ENCODE assay signal across 1 cellular context in the genomic region with DNA sequence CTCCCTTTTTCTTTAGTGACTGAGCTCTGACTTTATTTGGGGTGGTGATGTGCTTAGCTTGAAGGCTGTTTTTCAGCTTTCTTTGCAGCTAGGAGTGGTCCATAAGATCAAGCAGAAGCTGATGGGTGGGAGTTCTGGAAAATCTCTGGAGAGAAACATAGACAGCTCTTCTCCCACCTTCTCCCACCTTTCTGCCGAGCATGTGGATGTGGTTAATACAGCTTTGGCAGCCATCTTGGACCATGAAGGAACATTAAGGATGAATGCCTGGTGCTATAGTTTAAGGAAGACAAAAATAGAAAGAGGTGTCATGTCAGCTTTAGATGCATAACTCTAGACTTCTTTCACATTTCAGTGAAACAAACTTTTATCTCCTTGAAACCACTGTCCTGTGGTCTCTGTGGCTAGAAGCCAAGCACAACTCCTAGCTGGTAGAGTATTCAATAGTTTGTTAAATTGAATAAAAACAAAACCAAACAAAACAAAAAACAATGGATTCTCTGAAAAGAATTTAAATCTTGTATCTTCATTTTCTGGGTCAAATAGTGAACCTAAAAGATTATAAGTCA.
TF ChIP-seq lines count a peak whose summit lies in the region.

No MANE protein-coding gene starts in this region.

TF ChIP-seq in H1, 55 proteins besides CTCF, POLR2A, EP300 and RAD21:
- TF ChIP-seq, protein P1, sequence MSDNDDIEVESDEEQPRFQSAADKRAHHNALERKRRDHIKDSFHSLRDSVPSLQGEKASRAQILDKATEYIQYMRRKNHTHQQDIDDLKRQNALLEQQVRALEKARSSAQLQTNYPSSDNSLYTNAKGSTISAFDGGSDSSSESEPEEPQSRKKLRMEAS (IDR thresholded peaks at IDR 0.05): peak; percentile 43; the same call in 1 of the 2 replicates
- no peak for TF ChIP-seq RFX5 (IDR thresholded peaks at IDR 0.05; ENCODE audit: borderline replicate concordance, low read depth, low read length)
- TF ChIP-seq, protein P2, sequence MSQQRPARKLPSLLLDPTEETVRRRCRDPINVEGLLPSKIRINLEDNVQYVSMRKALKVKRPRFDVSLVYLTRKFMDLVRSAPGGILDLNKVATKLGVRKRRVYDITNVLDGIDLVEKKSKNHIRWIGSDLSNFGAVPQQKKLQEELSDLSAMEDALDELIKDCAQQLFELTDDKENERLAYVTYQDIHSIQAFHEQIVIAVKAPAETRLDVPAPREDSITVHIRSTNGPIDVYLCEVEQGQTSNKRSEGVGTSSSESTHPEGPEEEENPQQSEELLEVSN (IDR thresholded peaks at IDR 0.05): peak; percentile 72
TF ChIP-seq in H1: peak in this region for 2.
